ENCODE assay signal across 26 cellular contexts in the genomic region with DNA sequence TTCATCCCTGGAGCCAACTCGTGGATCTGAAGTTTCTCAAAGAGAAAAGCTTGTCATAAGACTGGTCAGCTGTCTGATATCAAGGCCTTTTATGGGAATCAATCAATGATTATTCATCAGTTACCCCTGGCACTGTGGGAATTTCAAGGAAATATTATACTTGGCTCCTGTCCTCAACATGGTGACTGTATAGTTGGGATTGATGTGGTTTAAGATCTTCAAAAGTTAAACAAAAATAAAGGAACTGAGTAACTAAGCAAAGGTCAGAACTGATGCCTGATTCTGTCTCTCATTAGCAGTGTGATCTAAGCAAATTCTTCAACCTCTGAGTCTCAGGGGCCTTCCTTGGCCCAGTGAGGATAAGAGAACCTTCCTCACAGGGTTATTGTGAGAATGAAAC. TPM values are rescaled to one million over a fixed set of nuclear protein-coding genes. Genes with fewer than 3 reads are reported as not detected.
A peak's percentile ranks its signal among the peaks of the same experiment; 100 is the strongest.
DNase-seq lines count a peak whose midpoint lies in the region; ATAC-seq, FAIRE-seq and TF ChIP-seq lines count a peak whose summit lies in the region.
"Had no signal": no experiment of that assay in that cellular context is flagged by ENCODE, and none has a peak within 500 bp of the region (broad histone marks: within the 10 kb centered on the region; RNA-seq: fewer than 3 reads in every experiment).

No MANE protein-coding gene starts in this region.

- CTCF ChIA-PET in AG04449 (lab: Yijun Ruan, JAX) = interaction anchor here (1.7 to 2.5 kb wide), 3 partner anchors 11 to 192 kb away, joined by 4 to 8 read pairs (median 5); no protein-coding TSS in a partner anchor
- CTCF ChIA-PET in GM12878 (lab: Yijun Ruan, JAX) = interaction anchor here (0.7 kb wide), 2 partner anchors 14 to 21 kb away, joined by 3 read pairs; no protein-coding TSS in a partner anchor
- CTCF ChIA-PET in activated CD4-positive, alpha-beta memory T cell treated with anti-CD3 and anti-CD28 coated beads for 36 hours (lab: Charles Lee) = no interaction called here
- CTCF ChIA-PET in T-cell (lab: Charles Lee) = no interaction called here

- FAIRE-seq in GM12878 (lab: Jason Lieb, UNC) = no peak
- FAIRE-seq: A204.1 had no signal

- H3K27me3 ChIP-seq in GM12878 (replicated peaks in 1 of 2; ENCODE audit: control insufficient read depth in 2 of 2, insufficient read depth in 2 of 2, low read length in 1 of 2) = no peaks in the 10 kb centered on the region
- H3K27me3 ChIP-seq in kidney epithelial cell (ENCODE audit: control insufficient read depth, insufficient read depth, low read length) = no peaks in the 10 kb centered on the region
- H3K27me3 ChIP-seq: breast epithelium, spleen had no signal

- H3K36me3 ChIP-seq in GM12878 (ENCODE audit: control insufficient read depth in 2 of 2, insufficient read depth in 2 of 2, low read length in 1 of 2) (no peaks in the 10 kb centered on the region), kidney epithelial cell (ENCODE audit: control insufficient read depth, insufficient read depth, low read length) (no peaks in the 10 kb centered on the region)
- H3K36me3 ChIP-seq: breast epithelium, spleen, thoracic aorta had no signal

- H3K36me3 Mint-ChIP-seq in activated CD4-positive, alpha-beta memory T cell treated with anti-CD3 and anti-CD28 coated beads for 36 hours = no peaks in the 10 kb centered on the region
- no peaks in the 10 kb centered on the region for H3K36me3 Mint-ChIP-seq in T-cell
- H3K36me3 Mint-ChIP-seq: CD8-positive, alpha-beta T cell; IgD-negative memory B cell had no signal

- RAD21 ChIA-PET in GM12878 (lab: Charles Lee; ENCODE audit: unreplicated experiment) = interaction anchor here (1.4 kb wide), 1 partner anchor 31 kb away, joined by 4 read pairs; no protein-coding TSS in a partner anchor

- DNase-seq in AG04449 (ENCODE audit: low read depth, low spot score) (peak; percentile 46), HCEC 1CT (peak; percentile 36), GM12878 (ENCODE audit: low read depth, low spot score) (no peak), kidney epithelial cell (ENCODE audit: low read depth) (peak; percentile 45), T-cell (no peak)
- DNase-seq in activated CD4-positive, alpha-beta memory T cell treated with anti-CD3 and anti-CD28 coated beads for 36 hours = no peak
- DNase-seq: activated CD4-positive, alpha-beta memory T cell treated with anti-CD3 and anti-CD28 coated beads, Interleukin-2, amount 10 ng/mL, durations not matched to agents 7 days and 5 days; activated naive CD4-positive, alpha-beta T cell treated with anti-CD3 and anti-CD28 coated beads, Interleukin-2, amount 50 U/mL, for 16 hours; activated T-cell treated with anti-CD3 and anti-CD28 coated beads, Interleukin-2, amount 50 U/mL, for 24 hours; CD8-positive, alpha-beta T cell; DMS79 treated with DMSO at 0.1 percent for 48 hours; erythroblast; GOT3; hypothalamus; NCI-H2029; NCI-H510A; spleen had no signal

- no peak for TF ChIP-seq EP300 in GM12878 (IDR thresholded peaks at IDR 0.05; ENCODE audit: borderline replicate concordance in 1 of 2, control insufficient read depth in 1 of 2, low read depth in 2 of 2, low read length in 2 of 2)

- H3K9me3 ChIP-seq in GM12878 (replicated peaks; ENCODE audit: control insufficient read depth, insufficient read depth, low read length) = no peaks in the 10 kb centered on the region
- H3K9me3 ChIP-seq: breast epithelium, spleen, thoracic aorta had no signal

- no peaks in the 10 kb centered on the region for H3K9me3 Mint-ChIP-seq in activated CD4-positive, alpha-beta memory T cell treated with anti-CD3 and anti-CD28 coated beads for 36 hours
- H3K9me3 Mint-ChIP-seq in T-cell = no peaks in the 10 kb centered on the region
- H3K9me3 Mint-ChIP-seq: activated CD4-positive, alpha-beta memory T cell treated with anti-CD3 and anti-CD28 coated beads, Interleukin-2, amount 10 ng/mL, durations not matched to agents 7 days and 5 days; activated T-cell treated with anti-CD3 and anti-CD28 coated beads, Interleukin-2, amount 50 U/mL, for 24 hours; CD8-positive, alpha-beta T cell; dendritic cell treated with granulocyte-macrophage colony-stimulating factor and Interleukin-4, amounts not matched to agents 40 ng/mL and 50 ng/mL, for 4 days; IgD-negative memory B cell; nephron had no signal

- intact Hi-C loops in GM12878 (cut with micrococcal nuclease; ENCODE audit: unreplicated experiment) = no loop called here
- intact Hi-C loops in activated CD4-positive, alpha-beta memory T cell treated with anti-CD3 and anti-CD28 coated beads for 36 hours (cut with micrococcal nuclease) = no loop called here

- no peak overlapping the region for H3K4me3 ChIP-seq in AG04449 (ENCODE audit: low read depth, low read length)
- H3K4me3 ChIP-seq in GM12878 = no peak overlapping the region
- H3K4me3 ChIP-seq in kidney epithelial cell (ENCODE audit: low read depth, low read length) = no peak overlapping the region
- H3K4me3 ChIP-seq: breast epithelium, spleen, thoracic aorta had no signal

- no peak overlapping the region for H3K27ac Mint-ChIP-seq in activated CD4-positive, alpha-beta memory T cell treated with anti-CD3 and anti-CD28 coated beads for 36 hours
- no peak overlapping the region for H3K27ac Mint-ChIP-seq in T-cell
- H3K27ac Mint-ChIP-seq: activated CD4-positive, alpha-beta memory T cell treated with anti-CD3 and anti-CD28 coated beads, Interleukin-2, amount 10 ng/mL, durations not matched to agents 7 days and 5 days; activated T-cell treated with anti-CD3 and anti-CD28 coated beads, Interleukin-2, amount 50 U/mL, for 24 hours; CD8-positive, alpha-beta T cell; dendritic cell treated with granulocyte-macrophage colony-stimulating factor and Interleukin-4, amounts not matched to agents 40 ng/mL and 50 ng/mL, for 4 days; IgD-negative memory B cell; progenitor cell of endocrine pancreas had no signal

- no peak overlapping the region for H3K4me2 ChIP-seq in GM12878 (ENCODE audit: control insufficient read depth, insufficient read depth)

- in situ Hi-C loops in GM12878 (cut with MboI) = loop anchor here (5.0 kb wide), 1 partner anchor 50 kb away; no protein-coding TSS in a partner anchor

- no peak overlapping the region for H3K9ac ChIP-seq in GM12878 (ENCODE audit: control insufficient read depth, insufficient read depth, low read length)

- POLR2A ChIA-PET in AG04449 (lab: Yijun Ruan, JAX) (no interaction called here), GM12878 (lab: Charles Lee) (no interaction called here), T-cell (lab: Charles Lee) (interaction anchor here in 1 of 2 donors (0.7 kb wide), 1 partner anchor 1916 kb away, joined by 4 read pairs; no protein-coding TSS in a partner anchor)
- POLR2A ChIA-PET in activated CD4-positive, alpha-beta memory T cell treated with anti-CD3 and anti-CD28 coated beads for 36 hours (lab: Charles Lee) = no interaction called here

- no peaks in the 10 kb centered on the region for H3K4me1 ChIP-seq in GM12878 (ENCODE audit: control insufficient read depth, insufficient read depth, low read length)
- H3K4me1 ChIP-seq: breast epithelium, spleen had no signal

- H2AFZ ChIP-seq in GM12878 (ENCODE audit: control insufficient read depth, low read depth, low read length) = no peak overlapping the region

- SMC1A ChIA-PET in GM12878 (lab: Charles Lee; ENCODE audit: uncharacterized antibody, unreplicated experiment) = no interaction called here

- no peak for TF ChIP-seq RAD21 in GM12878 (IDR thresholded peaks at IDR 0.05; ENCODE audit: insufficient read depth, low read depth, low read length)

- H3K4me1 Mint-ChIP-seq in activated CD4-positive, alpha-beta memory T cell treated with anti-CD3 and anti-CD28 coated beads for 36 hours (ENCODE audit: low read depth) = no peaks in the 10 kb centered on the region
- no peaks in the 10 kb centered on the region for H3K4me1 Mint-ChIP-seq in T-cell
- H3K4me1 Mint-ChIP-seq: activated CD4-positive, alpha-beta memory T cell treated with anti-CD3 and anti-CD28 coated beads, Interleukin-2, amount 10 ng/mL, durations not matched to agents 7 days and 5 days; IgD-negative memory B cell had no signal

- no peaks in the 10 kb centered on the region for H3K79me2 ChIP-seq in GM12878 (ENCODE audit: control insufficient read depth, insufficient read depth, low read length)

- WGBS in GM12878 (ENCODE audit: insufficient coverage, insufficient replicate concordance, low lambda C conversion rate, missing lambda C conversion rate) = 0% methylated on average over 1 of the region's 1 CpG

- no peak for TF ChIP-seq CTCF in AG04449 (IDR thresholded peaks at IDR 0.05; ENCODE audit: insufficient read depth, low read length, missing control alignments)
- no peak for TF ChIP-seq CTCF in GM12878 (IDR thresholded peaks at IDR 0.05 in 2 of 3, conservative IDR thresholded peaks at IDR 0.05 in 1 of 3; ENCODE audit: control insufficient read depth in 2 of 3, extremely low read depth in 1 of 3, insufficient read depth in 1 of 3, low read depth in 3 of 3, low read length in 3 of 3)
- no peak for TF ChIP-seq CTCF in kidney epithelial cell (IDR thresholded peaks at IDR 0.05; ENCODE audit: insufficient read depth, low read length, poor library complexity, severe bottlenecking)

- BruUV-seq in GM12878 (replicated peaks; lab: Mats Ljungman, UMichigan) = no TSS peak

- no peak overlapping the region for H3K27ac ChIP-seq in GM12878 (ENCODE audit: control insufficient read depth, insufficient read depth)
- H3K27ac ChIP-seq: breast epithelium, spleen, thoracic aorta had no signal

- H3K4me3 Mint-ChIP-seq in activated CD4-positive, alpha-beta memory T cell treated with anti-CD3 and anti-CD28 coated beads for 36 hours = no peak overlapping the region
- H3K4me3 Mint-ChIP-seq in T-cell = no peak overlapping the region
- H3K4me3 Mint-ChIP-seq: activated CD4-positive, alpha-beta memory T cell treated with anti-CD3 and anti-CD28 coated beads, Interleukin-2, amount 10 ng/mL, durations not matched to agents 7 days and 5 days; activated T-cell treated with anti-CD3 and anti-CD28 coated beads, Interleukin-2, amount 50 U/mL, for 24 hours; CD8-positive, alpha-beta T cell; dendritic cell treated with granulocyte-macrophage colony-stimulating factor and Interleukin-4, amounts not matched to agents 40 ng/mL and 50 ng/mL, for 4 days; IgD-negative memory B cell; nephron had no signal

- no peaks in the 10 kb centered on the region for H4K20me1 ChIP-seq in GM12878 (ENCODE audit: control insufficient read depth, insufficient read depth)

- no peak for TF ChIP-seq POLR2A in GM12878 (IDR thresholded peaks at IDR 0.05; ENCODE audit: low read depth, low read length)

- ATAC-seq in GM12878 = no peak
- no peak for ATAC-seq in T-cell (replicated peaks in 1 of 4)
- no peak for ATAC-seq in GM21619 (IDR thresholded peaks at IDR 0.05; ENCODE audit: unreplicated experiment)
- no peak for ATAC-seq in GM21723 (IDR thresholded peaks at IDR 0.05; ENCODE audit: unreplicated experiment)
- ATAC-seq: CD8-positive, alpha-beta T cell had no signal

- peaks cover 3% of the 10 kb centered on the region for H3K27me3 Mint-ChIP-seq in activated CD4-positive, alpha-beta memory T cell treated with anti-CD3 and anti-CD28 coated beads for 36 hours
- peaks cover 2 to 5% of the 10 kb centered on the region in 2 donors for H3K27me3 Mint-ChIP-seq in T-cell

RNA-seq across cellular contexts. Expression of gene SERPINE3, which starts 22.2 kb away (rescaled TPM):
- total RNA-seq in GM12878 (2013; cell fraction: nucleolus; rRNA removed) = not detected in 2 replicates
- total RNA-seq in GM12878 (2014; rRNA removed) (not detected in 2 replicates), GM12878 (2014; rRNA removed; fragmentation: Illumina TruSeq; extraction: Trizol) (not detected in 2 replicates), GM12878 (2021) (not detected in 2 replicates), kidney epithelial cell (not detected in 2 replicates), T-cell (not detected)
- polyA plus RNA-seq in GM12878 (2011; ENCODE audit: low read depth) = not detected
- polyA plus RNA-seq in GM12878 (2011; rRNA removed) (not detected in 2 replicates), GM12878 (2014; fragmentation: Illumina TruSeq; extraction: Trizol) (not detected in 2 replicates), GM12878 (2014; fragmentation: Nextera tagmentation; extraction: Ambion mirVana) (not detected), GM12878 (2014; rRNA removed) (not detected in 2 replicates), GM12878 (2016; fragmentation: Nextera tagmentation; extraction: Ambion mirVana) (under 1 TPM in 1 of 2 experiments, not detected in 1; 0.19 TPM)
- not detected in 2 replicates for polyA plus RNA-seq in GM12878 (2011; cell fraction: cytosol; rRNA removed)
- not detected in 2 replicates for polyA plus RNA-seq in GM12878 (2011; cell fraction: nucleus; rRNA removed)
- not detected in 2 replicates for polyA plus RNA-seq in GM12878 (2012)
- not detected in 2 replicates for polyA minus RNA-seq in GM12878 (2011; rRNA and poly(A)+ RNA removed)
- polyA minus RNA-seq in GM12878 (2011; cell fraction: cytosol; rRNA and poly(A)+ RNA removed) = not detected in 2 replicates
- polyA minus RNA-seq in GM12878 (2011; cell fraction: nucleus; rRNA and poly(A)+ RNA removed) = not detected in 2 replicates
- total RNA-seq in activated CD4-positive, alpha-beta memory T cell treated with anti-CD3 and anti-CD28 coated beads for 36 hours = not detected
- total RNA-seq: activated CD4-positive, alpha-beta memory T cell treated with anti-CD3 and anti-CD28 coated beads, Interleukin-2, amount 10 ng/mL, durations not matched to agents 7 days and 5 days; CD8-positive, alpha-beta T cell; progenitor cell of endocrine pancreas had no signal
- polyA plus RNA-seq: IgD-negative memory B cell, spleen had no signal

Comparison
In these comparisons a context has a peak if more than half of its experiments do, and no peak if none do; other contexts are left out.
1. DNase-seq: peak in AG04449 (single experiment), HCEC 1CT (single experiment) and kidney epithelial cell (single experiment); none in GM12878 (single experiment), activated CD4-positive, alpha-beta memory T cell treated with anti-CD3 and anti-CD28 coated beads for 36 hours (single experiment) and T-cell (0 of 34).
2. CTCF ChIA-PET loops: an anchor here in AG04449 (1.7 to 2.5 kb wide) and GM12878 (0.7 kb wide); none called in activated CD4-positive, alpha-beta memory T cell treated with anti-CD3 and anti-CD28 coated beads for 36 hours and T-cell.